ENCODE assay signal across 2 cellular contexts in genomic region chr11:66476173-66476840, GRCh38.
TF ChIP-seq lines count a peak whose summit lies in the region.

No MANE protein-coding gene starts in this region.

TF ChIP-seq in WTC11, 78 proteins besides CTCF, POLR2A, EP300 and RAD21 (continues in another document):
- no peak for TF ChIP-seq IRF1 (CRISPR knock-in tag; IDR thresholded peaks at IDR 0.05)
- TF ChIP-seq ZBTB43 (CRISPR knock-in tag; IDR thresholded peaks at IDR 0.05) = no peak
- no peak for TF ChIP-seq GTF2I (CRISPR knock-in tag; conservative IDR thresholded peaks at IDR 0.05)
- TF ChIP-seq HMGXB4 (CRISPR knock-in tag; IDR thresholded peaks at IDR 0.05) = no peak
- TF ChIP-seq FOXP1 (CRISPR knock-in tag; IDR thresholded peaks at IDR 0.05; ENCODE audit: borderline replicate concordance) = no peak
- no peak for TF ChIP-seq CDX4 (CRISPR knock-in tag; IDR thresholded peaks at IDR 0.05; ENCODE audit: borderline replicate concordance)
- no peak for TF ChIP-seq ZSCAN18 (CRISPR knock-in tag; IDR thresholded peaks at IDR 0.05)
- no peak for TF ChIP-seq CBFB (CRISPR knock-in tag; IDR thresholded peaks at IDR 0.05; ENCODE audit: low read depth)
- TF ChIP-seq NFE2L1 (CRISPR knock-in tag; IDR thresholded peaks at IDR 0.05) = no peak
- TF ChIP-seq ATF1 (CRISPR knock-in tag; IDR thresholded peaks at IDR 0.05) = no peak
- no peak for TF ChIP-seq ZNF416 (CRISPR knock-in tag; IDR thresholded peaks at IDR 0.05)
- no peak for TF ChIP-seq ZNF425 (CRISPR knock-in tag; conservative IDR thresholded peaks at IDR 0.05)
- no peak for TF ChIP-seq MYBL2 (CRISPR knock-in tag; IDR thresholded peaks at IDR 0.05)
- TF ChIP-seq JUN (CRISPR knock-in tag; IDR thresholded peaks at IDR 0.05) = no peak
- TF ChIP-seq ZNF263 (CRISPR knock-in tag; IDR thresholded peaks at IDR 0.05; ENCODE audit: low read depth) = no peak
- TF ChIP-seq SMAD4 (CRISPR knock-in tag; IDR thresholded peaks at IDR 0.05) = no peak
- TF ChIP-seq IRF2 (CRISPR knock-in tag; IDR thresholded peaks at IDR 0.05; ENCODE audit: borderline replicate concordance, low read depth) = no peak

TF ChIP-seq in HepG2, 621 proteins besides CTCF, POLR2A, EP300 and RAD21:
- TF ChIP-seq AGO2 (optimal IDR thresholded peaks at IDR 0.05; ENCODE audit: low read depth, low read length) = peak; percentile 59
- TF ChIP-seq AGO1 (IDR thresholded peaks at IDR 0.05; ENCODE audit: low read depth, low read length, poor library complexity, severe bottlenecking) = peak; percentile 40
- TF ChIP-seq ZFP91 (CRISPR knock-in tag; IDR thresholded peaks at IDR 0.05; ENCODE audit: borderline replicate concordance) = 0 out of 2 replicates have a peak, but pooled peaks have one; percentile 4
- TF ChIP-seq ZFP90 (CRISPR knock-in tag; IDR thresholded peaks at IDR 0.05; ENCODE audit: borderline replicate concordance) = no peak
